In the genomic region with DNA sequence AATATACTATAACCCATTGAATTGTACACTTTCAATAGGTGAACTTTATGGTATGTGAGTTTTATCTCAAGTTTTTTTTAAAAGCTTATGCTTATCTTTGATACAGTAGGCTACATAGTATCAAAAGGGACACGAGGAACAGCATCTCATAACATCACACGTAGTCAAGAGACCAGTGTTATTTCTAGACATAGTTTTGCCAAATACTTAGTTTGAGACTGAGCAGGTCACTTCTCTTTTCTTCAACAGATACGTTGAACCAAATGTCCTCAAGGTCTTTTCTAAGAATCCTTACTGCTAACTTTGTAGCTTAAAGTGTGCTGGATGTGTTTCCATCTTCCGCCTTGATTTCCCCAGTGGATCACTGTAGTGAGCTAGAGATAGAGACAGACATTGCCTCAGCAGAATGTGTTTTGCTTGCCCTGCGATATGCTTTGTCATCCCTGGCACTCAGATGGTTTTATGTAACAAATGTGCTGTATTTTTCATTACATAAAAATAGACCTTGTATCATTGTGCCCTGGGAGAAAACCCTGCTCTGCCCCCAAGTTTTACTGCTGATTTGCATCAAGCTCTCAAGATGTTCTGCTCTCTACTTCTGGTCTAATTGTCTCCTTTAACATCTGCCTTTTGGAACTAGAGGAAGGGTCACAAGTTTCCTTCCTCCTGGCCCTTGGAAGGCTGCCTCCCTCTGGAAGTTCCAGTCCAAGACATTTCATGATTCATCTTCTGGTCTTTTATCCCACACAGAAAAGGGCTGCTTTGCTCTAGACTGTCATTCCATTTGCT, we compare ENCODE assay signal across 22 cellular contexts.
A peak's percentile ranks its signal among the peaks of the same experiment; 100 is the strongest.
DNase-seq lines count a peak whose midpoint lies in the region; ATAC-seq and TF ChIP-seq lines count a peak whose summit lies in the region.
"Had no signal": no experiment of that assay in that cellular context is flagged by ENCODE, and none has a peak within 500 bp of the region (broad histone marks: within the 10 kb centered on the region; RNA-seq: fewer than 3 reads in every experiment).

No MANE protein-coding gene starts in this region.

- no peak overlapping the region for H3K4me3 ChIP-seq in Karpas-422 (ENCODE audit: low read length)
- H3K4me3 ChIP-seq in fibroblast of mammary gland (ENCODE audit: control insufficient read depth, low read depth, low read length) = no peak overlapping the region
- peak overlapping the region in 1 of 2 experiments; percentile 1 for H3K4me3 ChIP-seq in mesenchymal stem cell (ENCODE audit: insufficient read depth in 1 of 2, low read depth in 1 of 2, low read length in 2 of 2)
- H3K4me3 ChIP-seq: mucosa of descending colon had no signal

- no peaks in the 10 kb centered on the region for H3K36me3 ChIP-seq in Karpas-422 (ENCODE audit: insufficient read depth, low read length)
- H3K36me3 ChIP-seq in mesenchymal stem cell (ENCODE audit: control insufficient read depth in 1 of 2, insufficient read depth in 2 of 2, low read depth in 1 of 2, low read length in 2 of 2) = no peaks in the 10 kb centered on the region

- ATAC-seq in left lobe of liver = no peak
- no peak for ATAC-seq in HG03457 (IDR thresholded peaks at IDR 0.05; ENCODE audit: unreplicated experiment)
- ATAC-seq in GM18502 (IDR thresholded peaks at IDR 0.05; ENCODE audit: poor library complexity, unreplicated experiment) = no peak
- ATAC-seq: activated CD8-positive, alpha-beta T cell treated with anti-CD3 and anti-CD28 coated beads, Interleukin-2, amount 10 ng/mL, durations not matched to agents 7 days and 5 days; activated T-cell treated with anti-CD3 and anti-CD28 coated beads, Interleukin-2, amount 50 U/mL, for 4 hours; mucosa of descending colon had no signal

- no peak overlapping the region for H3K4ac ChIP-seq in mesenchymal stem cell (ENCODE audit: low read depth in 1 of 2, low read length in 2 of 2)

- H3K9ac ChIP-seq in Karpas-422 (ENCODE audit: low read length) (no peak overlapping the region), mesenchymal stem cell (ENCODE audit: low read length) (peak overlapping the region; percentile 18)

- H2BK5ac ChIP-seq in mesenchymal stem cell (ENCODE audit: low read depth, low read length, poor library complexity, severe bottlenecking) = no peak overlapping the region

- H4K8ac ChIP-seq in mesenchymal stem cell (ENCODE audit: low read length) = no peak overlapping the region

- no peak overlapping the region for H2BK12ac ChIP-seq in mesenchymal stem cell (ENCODE audit: low read length in 2 of 2)

- no peak overlapping the region for H2AFZ ChIP-seq in Karpas-422 (ENCODE audit: low read length)
- H2AFZ ChIP-seq in mesenchymal stem cell (ENCODE audit: low read depth, low read length) = no peak overlapping the region

- no peaks in the 10 kb centered on the region for H4K20me1 ChIP-seq in Karpas-422 (ENCODE audit: insufficient read depth, low read depth, low read length)

- no peak overlapping the region for H3K18ac ChIP-seq in mesenchymal stem cell (ENCODE audit: low read depth in 1 of 2, low read length in 2 of 2)

- H3K23ac ChIP-seq in mesenchymal stem cell (ENCODE audit: low read length in 2 of 2) = no peak overlapping the region

- no peak overlapping the region for H4K91ac ChIP-seq in mesenchymal stem cell (ENCODE audit: low read length)

- TF ChIP-seq CTCF in fibroblast of mammary gland (conservative IDR thresholded peaks at IDR 0.05; ENCODE audit: control insufficient read depth, insufficient read depth, low read depth, low read length) = no peak

- no peaks in the 10 kb centered on the region for H3K9me3 ChIP-seq in Karpas-422 (ENCODE audit: low read length)
- peaks cover 4% of the 10 kb centered on the region for H3K9me3 ChIP-seq in mesenchymal stem cell (ENCODE audit: control insufficient read depth, low read length)
- H3K9me3 ChIP-seq: mucosa of descending colon had no signal

- H3K27me3 ChIP-seq in Karpas-422 (ENCODE audit: low read length) = no peaks in the 10 kb centered on the region
- H3K27me3 ChIP-seq in mesenchymal stem cell (ENCODE audit: control insufficient read depth in 1 of 2, insufficient read depth in 1 of 2, low read length in 2 of 2) = peaks cover 0 to 21% of the 10 kb centered on the region in 2 experiments

- H3K4me1 ChIP-seq in Karpas-422 (ENCODE audit: low read length) (peaks cover 38% of the 10 kb centered on the region), mesenchymal stem cell (ENCODE audit: control insufficient read depth, insufficient read depth, low read depth, low read length) (no peaks in the 10 kb centered on the region)

- no peak overlapping the region for H3K14ac ChIP-seq in mesenchymal stem cell (ENCODE audit: low read length in 2 of 2)

- H2BK15ac ChIP-seq in mesenchymal stem cell (ENCODE audit: low read depth, poor library complexity, severe bottlenecking) = no peak overlapping the region

- peak overlapping the region; percentile 8 for H3K4me2 ChIP-seq in Karpas-422 (ENCODE audit: low read depth, low read length, poor library complexity, severe bottlenecking)
- H3K4me2 ChIP-seq in mesenchymal stem cell (ENCODE audit: low read length, poor library complexity, severe bottlenecking) = no peak overlapping the region

- WGBS in mesenchymal stem cell = 69% methylated on average over 4 of the region's 5 CpGs

- H3K9me2 ChIP-seq in Karpas-422 (replicated peaks; ENCODE audit: insufficient read depth, low read length) = no peaks in the 10 kb centered on the region

- DNase-seq in Karpas-422 (no peak), fibroblast of mammary gland (ENCODE audit: low read depth) (peak; percentile 33), mesenchymal stem cell (no peak), stromal cell of bone marrow (ENCODE audit: low read depth) (peak; percentile 33), left lobe of liver (ENCODE audit: low spot score) (no peak), activated gamma-delta T cell (lab: John Stamatoyannopoulos, UW) (no peak)
- DNase-seq: activated CD4-positive, alpha-beta T cell treated with anti-CD3 and anti-CD28 coated beads for 1 hour; activated CD8-positive, alpha-beta T cell treated with anti-CD3 and anti-CD28 coated beads, Interleukin-2, amount 10 ng/mL, durations not matched to agents 7 days and 5 days; activated naive CD4-positive, alpha-beta T cell treated with Interleukin-2 at 50 U/mL for 16 hours; activated T-cell treated with anti-CD3 and anti-CD28 coated beads, Interleukin-2, amount 50 U/mL, for 4 hours; amniotic stem cell; HFFc6; mucosa of descending colon; NCI-H1092; NCI-H187 treated with DMSO at 0.1 percent for 48 hours; NCI-H226; NCI-H774; SHP77 treated with DMSO at 0.1 percent for 48 hours; stimulated activated CD4-positive, alpha-beta T cell treated with anti-CD3 and anti-CD28 coated beads, Interleukin-4, amount 100 ng/mL, for 24 hours had no signal

- no peak overlapping the region for H2AK5ac ChIP-seq in mesenchymal stem cell (ENCODE audit: low read length, severe bottlenecking)

- H2BK120ac ChIP-seq in mesenchymal stem cell (ENCODE audit: low read depth, low read length) = no peak overlapping the region

- H3K79me2 ChIP-seq in Karpas-422 (ENCODE audit: low read length) = no peaks in the 10 kb centered on the region

- H3K27ac ChIP-seq in Karpas-422 (ENCODE audit: low read length) (peak overlapping the region; percentile 69), mesenchymal stem cell (ENCODE audit: low read length, poor library complexity, severe bottlenecking) (no peak overlapping the region)
- H3K27ac ChIP-seq: C4-2B had no signal

- no peaks in the 10 kb centered on the region for H3K79me1 ChIP-seq in mesenchymal stem cell (replicated peaks; ENCODE audit: low read length, poor library complexity, severe bottlenecking)

Comparison
In these comparisons a context has a peak if more than half of its experiments do, and no peak if none do; other contexts are left out.
1. DNase-seq: peak in fibroblast of mammary gland (single experiment) and stromal cell of bone marrow (single experiment); none in Karpas-422 (single experiment), mesenchymal stem cell (single experiment), left lobe of liver (single experiment) and activated gamma-delta T cell (single experiment).